ENCODE assay signal across 8 cellular contexts in genomic region chr1:23367791-23368561, GRCh38. TPM values are rescaled to one million over a fixed set of nuclear protein-coding genes. Genes with fewer than 3 reads are reported as not detected.
DNase-seq lines count a peak whose midpoint lies in the region; ATAC-seq and TF ChIP-seq lines count a peak whose summit lies in the region.

No MANE protein-coding gene starts in this region.

- peaks cover 51% of the 10 kb centered on the region for H3K36me3 Mint-ChIP-seq in activated T-helper 17 cell treated with anti-CD3 and anti-CD28 coated beads, Interleukin-2, amount 50 U/mL, for 72 hours (ENCODE audit: low read depth)
- peaks cover 1 to 45% (median 16%) of the 10 kb centered on the region in 5 donors for H3K36me3 Mint-ChIP-seq in naive thymus-derived CD4-positive, alpha-beta T cell
- peaks cover 27% of the 10 kb centered on the region for H3K36me3 Mint-ChIP-seq in stimulated activated memory B cell treated with anti-CD40 and anti-IgM and Interleukin-4, amounts not matched to agents 10 μg/mL and 1 μg/mL and 100 μg/mL, for 72 hours

- no peaks in the 10 kb centered on the region for H3K27me3 ChIP-seq in fibroblast of lung (ENCODE audit: control insufficient read depth, insufficient read depth, low read length)
- H3K27me3 ChIP-seq in naive thymus-derived CD4-positive, alpha-beta T cell (ENCODE audit: control insufficient read depth in 2 of 2, insufficient read depth in 2 of 2, low read length in 2 of 2), result no peaks in the 10 kb centered on the region

- peaks cover 3% of the 10 kb centered on the region for H3K36me3 ChIP-seq in fibroblast of lung (ENCODE audit: control insufficient read depth, insufficient read depth, low read length)
- peaks cover under 1 to 18% (median under 1%) of the 10 kb centered on the region in 3 experiments for H3K36me3 ChIP-seq in naive thymus-derived CD4-positive, alpha-beta T cell (ENCODE audit: control insufficient read depth in 2 of 3, insufficient read depth in 3 of 3, low read length in 3 of 3)

- no peaks in the 10 kb centered on the region for H4K20me1 ChIP-seq in fibroblast of lung (ENCODE audit: control insufficient read depth, extremely low read depth, insufficient read depth, low read length)

- DNase-seq in EH (ENCODE audit: low read depth), result peak; percentile 99
- DNase-seq in GOT3 (lab: John Stamatoyannopoulos, UW), result peak; percentile 97
- peak; percentile 98 for DNase-seq in LHCN-M2 (ENCODE audit: low read depth)
- DNase-seq in RPMI7951 (ENCODE audit: low read depth), result peak; percentile 99
- DNase-seq in fibroblast of lung (ENCODE audit: low read depth in 2 of 2), result peak; percentile 98 to 99
- peak; percentile 84 to 98 (median 96) for DNase-seq in naive thymus-derived CD4-positive, alpha-beta T cell

- CTCF ChIA-PET in naive thymus-derived CD4-positive, alpha-beta T cell (lab: Charles Lee), result interaction anchor here (0.6 to 1.2 kb wide), 2 partner anchors 14 to 24 kb away, joined by 3 to 4 read pairs; partner anchors contain the start of gene HNRNPR

- H3K9me3 Mint-ChIP-seq in activated T-helper 17 cell treated with anti-CD3 and anti-CD28 coated beads, Interleukin-2, amount 50 U/mL, for 72 hours, result peaks cover 1% of the 10 kb centered on the region
- H3K9me3 Mint-ChIP-seq in naive thymus-derived CD4-positive, alpha-beta T cell, result peaks cover 0 to 15% (median 4%) of the 10 kb centered on the region in 11 donors
- H3K9me3 Mint-ChIP-seq in stimulated activated memory B cell treated with anti-CD40 and anti-IgM and Interleukin-4, amounts not matched to agents 10 μg/mL and 1 μg/mL and 100 μg/mL, for 72 hours, result peaks cover under 1% of the 10 kb centered on the region

- H3K9ac ChIP-seq in fibroblast of lung (ENCODE audit: insufficient read depth, low read length), result peak overlapping the region; percentile 82

- POLR2A ChIA-PET in naive thymus-derived CD4-positive, alpha-beta T cell (lab: Charles Lee), result interaction anchor here (0.6 to 3.8 kb wide), 11 partner anchors 9 to 592 kb away, joined by 3 to 62 read pairs (median 4); partner anchors contain the start of genes HNRNPR, PNRC2, RPL11 and TCEA3

- no peak for TF ChIP-seq CTCF in fibroblast of lung (conservative IDR thresholded peaks at IDR 0.05 in 1 of 2, IDR thresholded peaks at IDR 0.05 in 1 of 2; ENCODE audit: low read depth in 1 of 2, low read length in 2 of 2)

- H2AFZ ChIP-seq in fibroblast of lung (ENCODE audit: low read length), result peak overlapping the region; percentile 99

- H3K9me3 ChIP-seq in fibroblast of lung (ENCODE audit: control insufficient read depth, insufficient read depth, low read depth, low read length), result peaks cover under 1% of the 10 kb centered on the region
- peaks cover 0 to 9% (median 0%) of the 10 kb centered on the region in 3 experiments for H3K9me3 ChIP-seq in naive thymus-derived CD4-positive, alpha-beta T cell (ENCODE audit: control insufficient read depth in 2 of 3, low read length in 3 of 3)

- peaks cover 16% of the 10 kb centered on the region for H3K4me1 Mint-ChIP-seq in activated T-helper 17 cell treated with anti-CD3 and anti-CD28 coated beads, Interleukin-2, amount 50 U/mL, for 72 hours
- peaks cover 25 to 41% (median 36%) of the 10 kb centered on the region in 7 donors for H3K4me1 Mint-ChIP-seq in naive thymus-derived CD4-positive, alpha-beta T cell
- peaks cover 18% of the 10 kb centered on the region for H3K4me1 Mint-ChIP-seq in stimulated activated memory B cell treated with anti-CD40 and anti-IgM and Interleukin-4, amounts not matched to agents 10 μg/mL and 1 μg/mL and 100 μg/mL, for 72 hours

- no peaks in the 10 kb centered on the region for H3K27me3 Mint-ChIP-seq in activated T-helper 17 cell treated with anti-CD3 and anti-CD28 coated beads, Interleukin-2, amount 50 U/mL, for 72 hours
- no peaks in the 10 kb centered on the region for H3K27me3 Mint-ChIP-seq in naive thymus-derived CD4-positive, alpha-beta T cell
- H3K27me3 Mint-ChIP-seq in stimulated activated memory B cell treated with anti-CD40 and anti-IgM and Interleukin-4, amounts not matched to agents 10 μg/mL and 1 μg/mL and 100 μg/mL, for 72 hours, result no peaks in the 10 kb centered on the region

- peaks cover 10% of the 10 kb centered on the region for H3K4me1 ChIP-seq in fibroblast of lung (ENCODE audit: control insufficient read depth, extremely low read depth, insufficient read depth, low read length)
- H3K4me1 ChIP-seq in naive thymus-derived CD4-positive, alpha-beta T cell (ENCODE audit: control insufficient read depth in 2 of 2, insufficient read depth in 2 of 2, low read length in 2 of 2), result peaks cover 6 to 8% of the 10 kb centered on the region in 2 donors

- H3K79me2 ChIP-seq in fibroblast of lung (ENCODE audit: control insufficient read depth, insufficient read depth, low read length), result peaks cover 20% of the 10 kb centered on the region

- H3K27ac ChIP-seq in fibroblast of lung (ENCODE audit: insufficient read depth, low read length), result peak overlapping the region; percentile 96
- H3K27ac ChIP-seq in naive thymus-derived CD4-positive, alpha-beta T cell (ENCODE audit: low read depth, low read length), result peak overlapping the region; percentile 91

- peak overlapping the region; percentile 96 for H3K27ac Mint-ChIP-seq in activated T-helper 17 cell treated with anti-CD3 and anti-CD28 coated beads, Interleukin-2, amount 50 U/mL, for 72 hours
- peak overlapping the region; percentile 93 to 99 (median 97) for H3K27ac Mint-ChIP-seq in naive thymus-derived CD4-positive, alpha-beta T cell
- peak overlapping the region; percentile 94 for H3K27ac Mint-ChIP-seq in stimulated activated memory B cell treated with anti-CD40 and anti-IgM and Interleukin-4, amounts not matched to agents 10 μg/mL and 1 μg/mL and 100 μg/mL, for 72 hours

- ATAC-seq in activated T-helper 17 cell treated with anti-CD3 and anti-CD28 coated beads, Interleukin-2, amount 50 U/mL, for 72 hours (replicated peaks), result peak; percentile 95
- peak; percentile 95 for ATAC-seq in naive thymus-derived CD4-positive, alpha-beta T cell
- ATAC-seq in stimulated activated memory B cell treated with anti-CD40 and anti-IgM and Interleukin-4, amounts not matched to agents 10 μg/mL and 1 μg/mL and 100 μg/mL, for 72 hours, result peak; percentile 98

- intact Hi-C loops in naive thymus-derived CD4-positive, alpha-beta T cell (cut with micrococcal nuclease), result loop anchor here (1.0 to 10.0 kb wide), 20 partner anchors 24 to 1585 kb away; partner anchors contain the start of genes ASAP3 (in 2 of the 2), E2F2 (in 2 of the 2), HNRNPR (in 2 of the 2) and KDM1A (in 2 of the 2)

- peak overlapping the region; percentile 100 for H3K4me2 ChIP-seq in fibroblast of lung (ENCODE audit: extremely low read depth, insufficient read depth, low read length)

- peak overlapping the region; percentile 89 for H3K4me3 Mint-ChIP-seq in activated T-helper 17 cell treated with anti-CD3 and anti-CD28 coated beads, Interleukin-2, amount 50 U/mL, for 72 hours
- H3K4me3 Mint-ChIP-seq in naive thymus-derived CD4-positive, alpha-beta T cell, result peak overlapping the region; percentile 87 to 100 (median 97)
- peak overlapping the region; percentile 97 for H3K4me3 Mint-ChIP-seq in stimulated activated memory B cell treated with anti-CD40 and anti-IgM and Interleukin-4, amounts not matched to agents 10 μg/mL and 1 μg/mL and 100 μg/mL, for 72 hours

- peak overlapping the region; percentile 90 to 100 (median 96) for H3K4me3 ChIP-seq in fibroblast of lung (replicated peaks in 1 of 4; ENCODE audit: control extremely low read depth in 1 of 4, insufficient read depth in 1 of 4, low read depth in 3 of 4, low read length in 4 of 4)
- peak overlapping the region; percentile 100 for H3K4me3 ChIP-seq in naive thymus-derived CD4-positive, alpha-beta T cell (ENCODE audit: low read length)

RNA-seq across cellular contexts. Expression of gene ZNF436, which starts 1.7 kb away (rescaled TPM):
- total RNA-seq in LHCN-M2 (2014; rRNA removed), result 10.8 and 13.4 TPM in 2 replicates
- 5.6 TPM for polyA plus RNA-seq in LHCN-M2 (2012)
- 15.7 and 21.1 TPM in 2 replicates for total RNA-seq in RPMI7951 (2014; rRNA removed; shearing (Covaris generic))
- total RNA-seq in activated T-helper 17 cell treated with anti-CD3 and anti-CD28 coated beads, Interleukin-2, amount 50 U/mL, for 72 hours, result 10 to 100 TPM in 1 of 2 donors, 1 to 10 TPM in 1; 4.7 to 10.7 TPM
- 31.5 and 32.6 TPM in 2 replicates for total RNA-seq in fibroblast of lung
- 10.7 and 11.9 TPM in 2 replicates for polyA plus RNA-seq in fibroblast of lung
- 8.1 and 8.7 TPM in 2 replicates for polyA plus RNA-seq in fibroblast of lung (2012)
- polyA minus RNA-seq in fibroblast of lung (ENCODE audit: low replicate concordance), result 5.2 and 5.3 TPM in 2 replicates
- 10 to 100 TPM in 2 of 5 experiments, 1 to 10 TPM in 3; 4.5 to 11.7 (median 6.7) TPM for total RNA-seq in naive thymus-derived CD4-positive, alpha-beta T cell
- 1 to 10 TPM; 2.9 to 3.9 TPM for polyA plus RNA-seq in naive thymus-derived CD4-positive, alpha-beta T cell

RNA-seq across cellular contexts. Expression of gene HNRNPR, which starts 23.9 kb away (rescaled TPM):
- 126 and 140 TPM in 2 replicates for total RNA-seq in LHCN-M2 (2014; rRNA removed)
- 77.5 TPM for polyA plus RNA-seq in LHCN-M2 (2012)
- total RNA-seq in RPMI7951 (2014; rRNA removed; shearing (Covaris generic)), result 136 and 142 TPM in 2 replicates
- 100 to 1,000 TPM; 110 to 193 TPM for total RNA-seq in activated T-helper 17 cell treated with anti-CD3 and anti-CD28 coated beads, Interleukin-2, amount 50 U/mL, for 72 hours
- total RNA-seq in fibroblast of lung, result 59.1 and 62.1 TPM in 2 replicates
- polyA plus RNA-seq in fibroblast of lung, result 141 and 186 TPM in 2 replicates
- polyA plus RNA-seq in fibroblast of lung (2012), result 98.3 and 135 TPM in 2 replicates
- 33.7 and 76.0 TPM in 2 replicates for polyA minus RNA-seq in fibroblast of lung (ENCODE audit: low replicate concordance)
- 100 to 1,000 TPM in 4 of 5 experiments, 10 to 100 TPM in 1; 97.4 to 235 (median 117) TPM for total RNA-seq in naive thymus-derived CD4-positive, alpha-beta T cell
- polyA plus RNA-seq in naive thymus-derived CD4-positive, alpha-beta T cell, result 100 to 1,000 TPM; 197 to 208 TPM

RNA-seq across cellular contexts. Expression of gene TCEA3, which starts 56.6 kb away (rescaled TPM):
- total RNA-seq in LHCN-M2 (2014; rRNA removed), result 1.5 TPM in 2 replicates
- 3.5 TPM for polyA plus RNA-seq in LHCN-M2 (2012)
- total RNA-seq in RPMI7951 (2014; rRNA removed; shearing (Covaris generic)), result 1.7 and 2.3 TPM in 2 replicates
- 10 to 100 TPM in 1 of 2 donors, 1 to 10 TPM in 1; 1.3 to 33.2 TPM for total RNA-seq in activated T-helper 17 cell treated with anti-CD3 and anti-CD28 coated beads, Interleukin-2, amount 50 U/mL, for 72 hours
- total RNA-seq in fibroblast of lung, result 37.5 and 44.6 TPM in 2 replicates
- 11.9 and 12.3 TPM in 2 replicates for polyA plus RNA-seq in fibroblast of lung
- polyA plus RNA-seq in fibroblast of lung (2012), result 11.5 and 14.6 TPM in 2 replicates
- 6.3 and 7.0 TPM in 2 replicates for polyA minus RNA-seq in fibroblast of lung (ENCODE audit: low replicate concordance)
- 10 to 100 TPM; 20.2 to 59.2 (median 49.3) TPM for total RNA-seq in naive thymus-derived CD4-positive, alpha-beta T cell
- polyA plus RNA-seq in naive thymus-derived CD4-positive, alpha-beta T cell, result 10 to 100 TPM; 34.4 to 57.2 TPM

Comparison
In these comparisons a context has a peak if more than half of its experiments do, and no peak if none do; other contexts are left out.
1. Peak in every context shown above with its lines: DNase-seq, ATAC-seq, H3K4me3 ChIP-seq and H3K27ac ChIP-seq.